ENCODE assay signal across 8 cellular contexts in the genomic region with DNA sequence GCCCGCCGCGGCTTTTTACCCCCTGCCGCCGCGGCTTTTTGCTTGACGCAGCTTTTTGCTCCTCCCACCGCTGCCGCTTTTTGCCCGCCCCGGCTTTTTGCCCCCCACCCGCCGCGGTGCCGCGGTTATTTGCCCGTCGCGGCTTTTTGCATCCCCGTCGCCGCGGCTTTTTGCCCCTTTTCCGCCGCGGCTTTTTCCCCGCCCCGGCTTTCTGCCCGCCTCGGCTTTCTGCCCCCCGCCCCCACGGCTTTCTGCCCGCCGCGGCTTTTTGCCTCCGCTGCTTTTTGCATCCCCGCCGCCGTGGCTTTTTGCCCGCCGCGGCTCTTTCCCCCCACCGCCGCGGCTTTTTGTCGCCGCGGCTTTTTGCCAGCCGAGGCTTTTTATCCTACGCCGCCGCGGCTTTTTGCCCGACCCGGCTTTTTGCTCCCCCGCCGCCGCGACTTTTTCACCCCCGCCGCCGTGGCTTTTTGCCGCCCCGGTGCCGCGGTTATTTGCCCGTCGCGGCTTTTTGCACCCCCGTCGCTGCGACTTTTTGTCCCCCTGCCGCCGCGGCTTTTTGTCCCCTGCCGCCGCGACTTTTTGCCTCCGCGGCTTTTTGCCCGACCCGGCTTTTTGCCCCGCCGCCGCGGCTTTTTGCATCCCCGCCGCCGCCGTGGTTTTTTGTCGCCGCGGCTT.
DNase-seq lines count a peak whose midpoint lies in the region; ATAC-seq and TF ChIP-seq lines count a peak whose summit lies in the region.
"Not testable (repeated sequence)": the region's sequence is repeated elsewhere in the genome, so short reads cannot be mapped to it uniquely, and the experiment has no call there.

No MANE protein-coding gene starts in this region.

- H3K9ac ChIP-seq in BLaER1: not testable (repeated sequence)
- H3K9ac ChIP-seq in Karpas-422 (ENCODE audit: low read length): peak overlapping the region; percentile 30

- H2AFZ ChIP-seq in Karpas-422 (ENCODE audit: low read length): not testable (repeated sequence)

- not testable (repeated sequence) for H3K4me1 Mint-ChIP-seq in activated CD4-positive, alpha-beta T cell treated with anti-CD3 and anti-CD28 coated beads, Interleukin-2, amount 10 ng/mL, durations not matched to agents 24 days and 14 days; progenitor cell of endocrine pancreas (ENCODE audit: low read depth)

- H3K4me3 Mint-ChIP-seq in activated CD4-positive, alpha-beta T cell treated with anti-CD3 and anti-CD28 coated beads, Interleukin-2, amount 10 ng/mL, durations not matched to agents 24 days and 14 days: peak overlapping the region; percentile 78
- H3K4me3 Mint-ChIP-seq in progenitor cell of endocrine pancreas (ENCODE audit: low read depth): peak overlapping the region; percentile 66

- not testable (repeated sequence) for H3K36me3 ChIP-seq in BLaER1; Karpas-422 (ENCODE audit: insufficient read depth, low read length); left lung; testis (ENCODE audit: low read depth, missing control alignments)

- peak; percentile 80 for DNase-seq in Karpas-422
- DNase-seq in activated CD4-positive, alpha-beta T cell treated with anti-CD3 and anti-CD28 coated beads, Interleukin-2, amount 10 ng/mL, durations not matched to agents 24 days and 14 days: peak; percentile 81
- peak; percentile 5 for DNase-seq in amniotic epithelial cell (ENCODE audit: low read depth)
- DNase-seq in fibroblast of gingiva (ENCODE audit: low read depth): peak; percentile 1
- DNase-seq in left lung: peak; percentile 11 to 31
- DNase-seq in progenitor cell of endocrine pancreas (ENCODE audit: low spot score, unreplicated experiment): peak; percentile 32
- peak; percentile 14 for DNase-seq in testis

- H3K79me2 ChIP-seq in Karpas-422 (ENCODE audit: low read length): not testable (repeated sequence)

- H4K20me1 ChIP-seq in BLaER1; Karpas-422 (ENCODE audit: insufficient read depth, low read depth, low read length): not testable (repeated sequence)

- TF ChIP-seq CTCF in left lung (IDR thresholded peaks at IDR 0.05); progenitor cell of endocrine pancreas (IDR thresholded peaks at IDR 0.05; ENCODE audit: unreplicated experiment); testis (IDR thresholded peaks at IDR 0.05): not testable (repeated sequence)

- H3K9me3 ChIP-seq in BLaER1; Karpas-422 (ENCODE audit: low read length); left lung; testis: not testable (repeated sequence)

- ATAC-seq in left lung: not testable (repeated sequence)

- H3K4me1 ChIP-seq in BLaER1; Karpas-422 (ENCODE audit: low read length); left lung; testis: not testable (repeated sequence)

- not testable (repeated sequence) for H3K9me3 Mint-ChIP-seq in activated CD4-positive, alpha-beta T cell treated with anti-CD3 and anti-CD28 coated beads, Interleukin-2, amount 10 ng/mL, durations not matched to agents 24 days and 14 days; progenitor cell of endocrine pancreas (ENCODE audit: low read depth)

- 3 to 4% methylated on average over 25 to 77 of the region's 93 CpGs for WGBS in testis, 2 donors

- H3K27ac ChIP-seq in BLaER1; Karpas-422 (ENCODE audit: low read length); left lung; testis: not testable (repeated sequence)

- not testable (repeated sequence) for TF ChIP-seq POLR2A in testis (IDR thresholded peaks at IDR 0.05)

- peak overlapping the region; percentile 82 for H3K27ac Mint-ChIP-seq in activated CD4-positive, alpha-beta T cell treated with anti-CD3 and anti-CD28 coated beads, Interleukin-2, amount 10 ng/mL, durations not matched to agents 24 days and 14 days
- not testable (repeated sequence) for H3K27ac Mint-ChIP-seq in progenitor cell of endocrine pancreas

- H3K4me2 ChIP-seq in BLaER1: peak overlapping the region; percentile 77
- peak overlapping the region; percentile 48 for H3K4me2 ChIP-seq in Karpas-422 (ENCODE audit: low read depth, low read length, poor library complexity, severe bottlenecking)

- H3K4me3 ChIP-seq in BLaER1 (peak overlapping the region; percentile 63), Karpas-422 (ENCODE audit: low read length) (peak overlapping the region; percentile 55; the same call in 1 of the 2 replicates), testis (peak overlapping the region in 1 of 2 donors; percentile 40)
- not testable (repeated sequence) for H3K4me3 ChIP-seq in left lung

- H3K9me2 ChIP-seq in Karpas-422 (replicated peaks; ENCODE audit: insufficient read depth, low read length): not testable (repeated sequence)

- H3K27me3 ChIP-seq in BLaER1; Karpas-422 (ENCODE audit: low read length); left lung; testis: not testable (repeated sequence)

- H3K36me3 Mint-ChIP-seq in activated CD4-positive, alpha-beta T cell treated with anti-CD3 and anti-CD28 coated beads, Interleukin-2, amount 10 ng/mL, durations not matched to agents 24 days and 14 days (ENCODE audit: low read depth); progenitor cell of endocrine pancreas (ENCODE audit: insufficient read depth): not testable (repeated sequence)

- intact Hi-C loops in activated CD4-positive, alpha-beta T cell treated with anti-CD3 and anti-CD28 coated beads, Interleukin-2, amount 10 ng/mL, durations not matched to agents 24 days and 14 days (cut with micrococcal nuclease); left lung (cut with DNase I); testis (cut with DNase I; ENCODE audit: low total_unique reads): not testable (repeated sequence)

- not testable (repeated sequence) for H3K27me3 Mint-ChIP-seq in activated CD4-positive, alpha-beta T cell treated with anti-CD3 and anti-CD28 coated beads, Interleukin-2, amount 10 ng/mL, durations not matched to agents 24 days and 14 days; progenitor cell of endocrine pancreas

Comparison
In these comparisons a context has a peak if more than half of its experiments do, and no peak if none do; other contexts are left out.
1. DNase-seq: peak in every context shown above with its lines; median percentile 81 in activated CD4-positive, alpha-beta T cell treated with anti-CD3 and anti-CD28 coated beads, Interleukin-2, amount 10 ng/mL, durations not matched to agents 24 days and 14 days; 80 in Karpas-422; 32 in progenitor cell of endocrine pancreas; 21 in left lung; 14 in testis; 5 in amniotic epithelial cell; 1 in fibroblast of gingiva.